In the genomic region with DNA sequence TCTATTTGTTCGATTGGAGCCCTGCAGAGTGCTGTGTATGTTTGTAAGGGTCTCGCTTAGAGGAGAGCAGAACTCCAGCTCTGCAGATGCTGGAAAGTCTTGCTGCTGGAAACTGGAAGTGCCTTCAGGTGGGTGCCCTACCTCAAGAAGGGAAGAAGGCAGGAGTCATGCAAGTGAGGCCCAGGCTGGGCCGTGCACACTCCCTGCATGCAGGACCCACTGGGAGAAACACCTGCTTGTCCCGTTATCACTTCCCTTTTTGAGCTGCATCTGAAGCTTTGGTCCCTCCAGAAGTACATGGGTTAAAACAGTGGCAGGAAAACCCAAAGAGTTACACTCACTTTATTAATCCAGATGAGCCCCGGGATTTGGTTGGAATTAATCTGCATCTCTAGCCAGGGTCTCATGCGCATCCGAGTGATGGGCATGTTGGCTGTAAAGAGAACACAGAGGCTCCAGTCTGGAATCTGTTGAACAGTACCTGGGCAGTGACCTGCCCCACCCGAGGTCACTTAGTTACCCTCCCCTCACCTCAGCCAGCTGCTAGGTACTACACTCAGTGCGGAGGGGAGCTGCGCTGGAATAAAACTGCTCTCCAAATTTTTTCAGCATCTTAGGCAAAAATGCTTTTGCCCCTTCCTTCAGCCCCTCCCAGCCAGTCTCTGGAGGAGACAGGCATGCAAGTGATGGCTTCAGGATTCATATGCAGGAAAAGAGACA, we compare ENCODE assay signal across 9 cellular contexts. TPM values are rescaled to one million over a fixed set of nuclear protein-coding genes. Genes with fewer than 3 reads are reported as not detected.
DNase-seq lines count a peak whose midpoint lies in the region; ATAC-seq and TF ChIP-seq lines count a peak whose summit lies in the region.
"Had no signal": no experiment of that assay in that cellular context is flagged by ENCODE, and none has a peak within 500 bp of the region (broad histone marks: within the 10 kb centered on the region; RNA-seq: fewer than 3 reads in every experiment).

No MANE protein-coding gene starts in this region.

- no peak overlapping the region for H3K27ac ChIP-seq in GM23338 (ENCODE audit: low read depth)
- peak overlapping the region; percentile 87 for H3K27ac ChIP-seq in VCaP
- H3K27ac ChIP-seq in esophagus squamous epithelium = peak overlapping the region; percentile 95 to 99 (median 98)
- H3K27ac ChIP-seq in gastrocnemius medialis = peak overlapping the region in 3 of 4 donors; percentile 90 to 95 (median 91)

- peaks cover 14% of the 10 kb centered on the region for H3K36me3 Mint-ChIP-seq in GM23338 (ENCODE audit: low read depth)

- H3K4me1 Mint-ChIP-seq in GM23338 = peaks cover 22% of the 10 kb centered on the region

- H3K27me3 ChIP-seq in GM23338 (ENCODE audit: insufficient read depth) (peaks cover 39% of the 10 kb centered on the region), esophagus squamous epithelium (no peaks in the 10 kb centered on the region), gastrocnemius medialis (no peaks in the 10 kb centered on the region)

- H3K9me3 Mint-ChIP-seq in GM23338 = no peaks in the 10 kb centered on the region

- no peaks in the 10 kb centered on the region for H3K9me3 ChIP-seq in esophagus squamous epithelium
- H3K9me3 ChIP-seq in gastrocnemius medialis = no peaks in the 10 kb centered on the region

- TF ChIP-seq POLR2A in esophagus squamous epithelium (IDR thresholded peaks at IDR 0.05) = no peak
- TF ChIP-seq POLR2A in gastrocnemius medialis (IDR thresholded peaks at IDR 0.05) = no peak

- H2AFZ ChIP-seq in GM23338 = no peak overlapping the region

- H3K4me1 ChIP-seq in GM23338 (ENCODE audit: insufficient read depth) (peaks cover 10% of the 10 kb centered on the region), esophagus squamous epithelium (peaks cover 40 to 79% (median 67%) of the 10 kb centered on the region in 3 donors), gastrocnemius medialis (peaks cover 28 to 31% of the 10 kb centered on the region in 2 donors)

- H3K36me3 ChIP-seq in GM23338 (ENCODE audit: insufficient read depth) (no peaks in the 10 kb centered on the region), esophagus squamous epithelium (peaks cover 23 to 40% (median 30%) of the 10 kb centered on the region in 3 donors), gastrocnemius medialis (peaks cover 0 to 23% of the 10 kb centered on the region in 2 donors)

- intact Hi-C loops in esophagus squamous epithelium (cut with DNase I) = loop anchor here (5.0 kb wide), 1 partner anchor 62 kb away; no protein-coding TSS in a partner anchor
- intact Hi-C loops in gastrocnemius medialis (cut with DNase I; ENCODE audit: low total_unique reads) = no loop called here

- H3K27ac Mint-ChIP-seq in GM23338 = no peak overlapping the region

- in situ Hi-C loops in gastrocnemius medialis (cut with MboI; ENCODE audit: low sequenced_read_pairs in 4 of 4) = loop anchor here in 1 of 4 donors (5.0 kb wide), 1 partner anchor 67 kb away; no protein-coding TSS in a partner anchor

- peaks cover 25% of the 10 kb centered on the region for H3K27me3 Mint-ChIP-seq in GM23338 (ENCODE audit: insufficient read depth, low read depth, poor library complexity)

- H4K20me1 ChIP-seq in GM23338 (replicated peaks; ENCODE audit: insufficient read depth) = peaks cover 3% of the 10 kb centered on the region; the same call in 1 of the 2 replicates

- H3K79me2 ChIP-seq in GM23338 (replicated peaks; ENCODE audit: insufficient read depth) = 0 out of 2 replicates have a peak, but pooled peaks cover 5% of the 10 kb centered on the region

- no peaks in the 10 kb centered on the region for H3K9me2 ChIP-seq in GM23338 (ENCODE audit: insufficient read depth)

- TF ChIP-seq CTCF in GM23338 (conservative IDR thresholded peaks at IDR 0.05; ENCODE audit: low read depth in 2 of 2) (no peak), VCaP (conservative IDR thresholded peaks at IDR 0.05) (no peak), esophagus squamous epithelium (IDR thresholded peaks at IDR 0.05) (no peak), gastrocnemius medialis (IDR thresholded peaks at IDR 0.05 in 4 of 5, conservative IDR thresholded peaks at IDR 0.05 in 1 of 5) (no peak)

- H3K4me3 ChIP-seq in GM23338 = peak overlapping the region; percentile 80
- peak overlapping the region; percentile 71 to 95 (median 88) for H3K4me3 ChIP-seq in esophagus squamous epithelium
- peak overlapping the region; percentile 70 to 90 (median 84) for H3K4me3 ChIP-seq in gastrocnemius medialis

- H3K4me2 ChIP-seq in GM23338 = peak overlapping the region; percentile 88

- WGBS in esophagus squamous epithelium, 2 donors = 4 to 19% methylated on average over 6 to 7 of the region's 10 CpGs

- ATAC-seq in GM23338 = no peak
- no peak for ATAC-seq in gastrocnemius medialis
- ATAC-seq in HG03571 (IDR thresholded peaks at IDR 0.05; ENCODE audit: unreplicated experiment) = no peak

- no peaks in the 10 kb centered on the region for H3F3A ChIP-seq in GM23338 (replicated peaks; ENCODE audit: low read depth)

- peak overlapping the region; percentile 75 for H3K4me3 Mint-ChIP-seq in GM23338

- DNase-seq in GM23338 (ENCODE audit: low spot score) (no peak), esophagus squamous epithelium (lab: John Stamatoyannopoulos, UW) (no peak), gastrocnemius medialis (no peak), NCI-H2029 (lab: John Stamatoyannopoulos, UW) (no peak), inferior parietal cortex (ENCODE audit: extremely low spot score) (no peak), iPS-NIHi11 (ENCODE audit: low spot score) (no peak)

TF ChIP-seq in GM23338, 12 proteins besides CTCF, POLR2A, EP300 and RAD21 (continues in another document):
- TF ChIP-seq STAT1 (IDR thresholded peaks at IDR 0.05; ENCODE audit: unreplicated experiment) = no peak
- TF ChIP-seq ZNF331 (CRISPR knock-in tag; IDR thresholded peaks at IDR 0.05; ENCODE audit: low read depth) = no peak
- TF ChIP-seq POLR2AphosphoS5 (IDR thresholded peaks at IDR 0.05; ENCODE audit: low read depth) = no peak
- TF ChIP-seq EZH2 (IDR thresholded peaks at IDR 0.05; ENCODE audit: low read depth, unreplicated experiment) = no peak
- no peak for TF ChIP-seq JUNB (IDR thresholded peaks at IDR 0.05; ENCODE audit: unreplicated experiment)
- TF ChIP-seq, protein P1, sequence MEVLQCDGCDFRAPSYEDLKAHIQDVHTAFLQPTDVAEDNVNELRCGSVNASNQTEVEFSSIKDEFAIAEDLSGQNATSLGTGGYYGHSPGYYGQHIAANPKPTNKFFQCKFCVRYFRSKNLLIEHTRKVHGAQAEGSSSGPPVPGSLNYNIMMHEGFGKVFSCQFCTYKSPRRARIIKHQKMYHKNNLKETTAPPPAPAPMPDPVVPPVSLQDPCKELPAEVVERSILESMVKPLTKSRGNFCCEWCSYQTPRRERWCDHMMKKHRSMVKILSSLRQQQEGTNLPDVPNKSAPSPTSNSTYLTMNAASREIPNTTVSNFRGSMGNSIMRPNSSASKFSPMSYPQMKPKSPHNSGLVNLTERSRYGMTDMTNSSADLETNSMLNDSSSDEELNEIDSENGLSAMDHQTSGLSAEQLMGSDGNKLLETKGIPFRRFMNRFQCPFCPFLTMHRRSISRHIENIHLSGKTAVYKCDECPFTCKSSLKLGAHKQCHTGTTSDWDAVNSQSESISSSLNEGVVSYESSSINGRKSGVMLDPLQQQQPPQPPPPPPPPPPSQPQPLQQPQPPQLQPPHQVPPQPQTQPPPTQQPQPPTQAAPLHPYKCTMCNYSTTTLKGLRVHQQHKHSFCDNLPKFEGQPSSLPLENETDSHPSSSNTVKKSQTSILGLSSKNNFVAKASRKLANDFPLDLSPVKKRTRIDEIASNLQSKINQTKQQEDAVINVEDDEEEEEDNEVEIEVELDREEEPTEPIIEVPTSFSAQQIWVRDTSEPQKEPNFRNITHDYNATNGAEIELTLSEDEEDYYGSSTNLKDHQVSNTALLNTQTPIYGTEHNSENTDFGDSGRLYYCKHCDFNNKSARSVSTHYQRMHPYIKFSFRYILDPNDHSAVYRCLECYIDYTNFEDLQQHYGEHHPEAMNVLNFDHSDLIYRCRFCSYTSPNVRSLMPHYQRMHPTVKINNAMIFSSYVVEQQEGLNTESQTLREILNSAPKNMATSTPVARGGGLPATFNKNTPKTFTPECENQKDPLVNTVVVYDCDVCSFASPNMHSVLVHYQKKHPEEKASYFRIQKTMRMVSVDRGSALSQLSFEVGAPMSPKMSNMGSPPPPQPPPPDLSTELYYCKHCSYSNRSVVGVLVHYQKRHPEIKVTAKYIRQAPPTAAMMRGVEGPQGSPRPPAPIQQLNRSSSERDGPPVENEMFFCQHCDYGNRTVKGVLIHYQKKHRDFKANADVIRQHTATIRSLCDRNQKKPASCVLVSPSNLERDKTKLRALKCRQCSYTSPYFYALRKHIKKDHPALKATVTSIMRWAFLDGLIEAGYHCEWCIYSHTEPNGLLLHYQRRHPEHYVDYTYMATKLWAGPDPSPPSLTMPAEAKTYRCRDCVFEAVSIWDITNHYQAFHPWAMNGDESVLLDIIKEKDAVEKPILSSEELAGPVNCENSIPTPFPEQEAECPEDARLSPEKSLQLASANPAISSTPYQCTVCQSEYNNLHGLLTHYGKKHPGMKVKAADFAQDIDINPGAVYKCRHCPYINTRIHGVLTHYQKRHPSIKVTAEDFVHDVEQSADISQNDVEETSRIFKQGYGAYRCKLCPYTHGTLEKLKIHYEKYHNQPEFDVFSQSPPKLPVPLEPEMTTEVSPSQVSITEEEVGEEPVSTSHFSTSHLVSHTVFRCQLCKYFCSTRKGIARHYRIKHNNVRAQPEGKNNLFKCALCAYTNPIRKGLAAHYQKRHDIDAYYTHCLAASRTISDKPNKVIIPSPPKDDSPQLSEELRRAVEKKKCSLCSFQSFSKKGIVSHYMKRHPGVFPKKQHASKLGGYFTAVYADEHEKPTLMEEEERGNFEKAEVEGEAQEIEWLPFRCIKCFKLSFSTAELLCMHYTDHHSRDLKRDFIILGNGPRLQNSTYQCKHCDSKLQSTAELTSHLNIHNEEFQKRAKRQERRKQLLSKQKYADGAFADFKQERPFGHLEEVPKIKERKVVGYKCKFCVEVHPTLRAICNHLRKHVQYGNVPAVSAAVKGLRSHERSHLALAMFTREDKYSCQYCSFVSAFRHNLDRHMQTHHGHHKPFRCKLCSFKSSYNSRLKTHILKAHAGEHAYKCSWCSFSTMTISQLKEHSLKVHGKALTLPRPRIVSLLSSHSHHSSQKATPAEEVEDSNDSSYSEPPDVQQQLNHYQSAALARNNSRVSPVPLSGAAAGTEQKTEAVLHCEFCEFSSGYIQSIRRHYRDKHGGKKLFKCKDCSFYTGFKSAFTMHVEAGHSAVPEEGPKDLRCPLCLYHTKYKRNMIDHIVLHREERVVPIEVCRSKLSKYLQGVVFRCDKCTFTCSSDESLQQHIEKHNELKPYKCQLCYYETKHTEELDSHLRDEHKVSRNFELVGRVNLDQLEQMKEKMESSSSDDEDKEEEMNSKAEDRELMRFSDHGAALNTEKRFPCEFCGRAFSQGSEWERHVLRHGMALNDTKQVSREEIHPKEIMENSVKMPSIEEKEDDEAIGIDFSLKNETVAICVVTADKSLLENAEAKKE (CRISPR knock-in tag; IDR thresholded peaks at IDR 0.05) = no peak

RNA-seq across cellular contexts. Expression of a gene that starts 1.4 kb away (rescaled TPM):
- 6.4 and 6.9 TPM in 2 replicates for total RNA-seq in GM23338 (2014; rRNA removed; shearing (Covaris generic))
- 8.6 and 9.1 TPM in 2 replicates for polyA plus RNA-seq in GM23338 (2016; fragmentation: Nextera tagmentation; extraction: Ambion mirVana)
- 10 to 100 TPM in 2 of 4 donors, 1 to 10 TPM in 2; 8.3 to 52.9 (median 13.1) TPM for total RNA-seq in esophagus squamous epithelium
- total RNA-seq in gastrocnemius medialis = 10 to 100 TPM in 1 of 4 donors, 1 to 10 TPM in 3; 5.5 to 20.6 (median 8.4) TPM

RNA-seq across cellular contexts. Expression of a gene that starts 54.1 kb away (rescaled TPM):
- total RNA-seq in GM23338 (2014; rRNA removed; shearing (Covaris generic)) = not detected in 2 replicates
- not detected in 2 replicates for polyA plus RNA-seq in GM23338 (2016; fragmentation: Nextera tagmentation; extraction: Ambion mirVana)
- total RNA-seq in esophagus squamous epithelium (not detected), gastrocnemius medialis (not detected)
- total RNA-seq: SK-MEL-5 had no signal
